Comparison of ENCODE assay signal across 31 cellular contexts in genomic region chr10:6430581-6430980, GRCh38.
"Had no signal": no experiment of that assay in that cellular context is flagged by ENCODE, and none has a peak within 500 bp of the region (broad histone marks: within the 10 kb centered on the region; RNA-seq: fewer than 3 reads in every experiment).

No MANE protein-coding gene starts in this region.

- H3K9me3 ChIP-seq: esophagus muscularis mucosa, gastroesophageal sphincter, heart right ventricle had no signal

- ATAC-seq: activated CD4-positive, CD25-positive, alpha-beta regulatory T cell treated with anti-CD3 and anti-CD28 coated beads, Interleukin-2, amount 50 U/mL, for 24 hours; activated T-cell treated with anti-CD3 and anti-CD28 coated beads, Interleukin-2, amount 50 U/mL, for 4 hours; effector memory CD8-positive, alpha-beta T cell; gastroesophageal sphincter; heart right ventricle; T-helper 17 cell had no signal

- H3K4me3 ChIP-seq: coronary artery, dorsolateral prefrontal cortex, esophagus muscularis mucosa, gastroesophageal sphincter, heart right ventricle had no signal

- H3K27me3 Mint-ChIP-seq: activated naive CD8-positive, alpha-beta T cell; central memory CD8-positive, alpha-beta T cell; dendritic cell treated with granulocyte-macrophage colony-stimulating factor and Interleukin-4, amounts not matched to agents 40 ng/mL and 50 ng/mL, for 4 days; effector memory CD8-positive, alpha-beta T cell; T-helper 17 cell had no signal

- FAIRE-seq: astrocyte had no signal

- H3K27ac Mint-ChIP-seq: activated B cell treated with CpG ODN at 0.5 μM for 24 hours; activated naive CD8-positive, alpha-beta T cell; activated T-helper 2 cell treated with anti-CD3 and anti-CD28 coated beads, Interferon-gamma antibody, Interleukin-2, Interleukin-4, amounts not matched to agents 10 μg/mL and 5 μg/mL and 100 μg/mL, durations not matched to agents 14 hours and 24 hours and 36 hours; dendritic cell treated with granulocyte-macrophage colony-stimulating factor and Interleukin-4, amounts not matched to agents 40 ng/mL and 50 ng/mL, for 4 days; effector memory CD8-positive, alpha-beta T cell; T-helper 17 cell; T-helper 2 cell treated with Interferon-gamma antibody and Interleukin-4, amounts not matched to agents 5 μg/mL and 100 μg/mL, for 36 hours had no signal

- H3K4me3 Mint-ChIP-seq: activated B cell treated with CpG ODN at 0.5 μM for 24 hours; activated naive CD8-positive, alpha-beta T cell; activated T-cell treated with anti-CD3 and anti-CD28 coated beads, Interleukin-2, amount 50 U/mL, for 4 hours; central memory CD8-positive, alpha-beta T cell; dendritic cell treated with granulocyte-macrophage colony-stimulating factor and Interleukin-4, amounts not matched to agents 40 ng/mL and 50 ng/mL, for 4 days; effector memory CD8-positive, alpha-beta T cell; T-helper 17 cell; T-helper 2 cell treated with Interferon-gamma antibody and Interleukin-4, amounts not matched to agents 5 μg/mL and 100 μg/mL, for 36 hours had no signal

- H3K27me3 ChIP-seq: brain microvascular endothelial cell, dorsolateral prefrontal cortex, esophagus muscularis mucosa, gastroesophageal sphincter had no signal

- H3K36me3 ChIP-seq: brain microvascular endothelial cell, esophagus muscularis mucosa, gastroesophageal sphincter, heart right ventricle, WERI-Rb-1 had no signal

- H3K4me1 Mint-ChIP-seq: activated B cell treated with CpG ODN at 0.5 μM for 24 hours had no signal

- DNase-seq: activated B cell treated with CpG ODN at 0.5 μM for 24 hours; activated CD4-positive, alpha-beta T cell treated with anti-CD3 and anti-CD28 coated beads for 48 hours; activated CD4-positive, alpha-beta T cell treated with anti-CD3 and anti-CD28 coated beads, Interleukin-2, amount 50 U/mL, for 1 hour; activated CD4-positive, alpha-beta T cell treated with anti-CD3 and anti-CD28 coated beads, Interleukin-2, amount 50 U/mL, for 48 hours; activated CD8-positive, alpha-beta memory T cell treated with anti-CD3 and anti-CD28 coated beads, Interleukin-2, amount 50 U/mL, for 48 hours; activated effector memory CD4-positive, alpha-beta T cell treated with anti-CD3 and anti-CD28 coated beads, Interleukin-2, amount 50 U/mL, for 16 hours; activated naive CD4-positive, alpha-beta T cell treated with anti-CD3 and anti-CD28 coated beads, Interleukin-2, amount 50 U/mL, for 16 hours; activated T-cell treated with anti-CD3 and anti-CD28 coated beads for 4 hours; activated T-cell treated with anti-CD3 and anti-CD28 coated beads, Interleukin-2, amount 50 U/mL, for 4 hours; amniotic stem cell; anterior cingulate cortex; brain microvascular endothelial cell; dorsolateral prefrontal cortex; effector memory CD8-positive, alpha-beta T cell; erythroblast; foreskin melanocyte; heart right ventricle; T-helper 1 cell; T-helper 17 cell; T1000; WERI-Rb-1 had no signal

- H3K9me3 Mint-ChIP-seq: activated B cell treated with CpG ODN at 0.5 μM for 24 hours; activated T-cell treated with anti-CD3 and anti-CD28 coated beads, Interleukin-2, amount 50 U/mL, for 4 hours; activated T-helper 2 cell treated with anti-CD3 and anti-CD28 coated beads, Interferon-gamma antibody, Interleukin-2, Interleukin-4, amounts not matched to agents 10 μg/mL and 5 μg/mL and 100 μg/mL, durations not matched to agents 14 hours and 24 hours and 36 hours; central memory CD8-positive, alpha-beta T cell; dendritic cell treated with granulocyte-macrophage colony-stimulating factor and Interleukin-4, amounts not matched to agents 40 ng/mL and 50 ng/mL, for 4 days; effector memory CD8-positive, alpha-beta T cell; T-helper 2 cell treated with Interferon-gamma antibody and Interleukin-4, amounts not matched to agents 5 μg/mL and 100 μg/mL, for 36 hours had no signal

- H3K4me1 ChIP-seq: heart right ventricle had no signal

- H3K27ac ChIP-seq: brain microvascular endothelial cell, coronary artery, dorsolateral prefrontal cortex, esophagus muscularis mucosa, gastroesophageal sphincter, heart right ventricle, WERI-Rb-1 had no signal
